In genomic region chr1:26900001-26900814, GRCh38 we compare ENCODE assay signal across 1 cellular context.
TF ChIP-seq lines count a peak whose summit lies in the region.

Gene GPATCH3 (minus strand): TSS chr1:26900467. CDS start chr1:26900442, 25 bp downstream.

TF ChIP-seq in HEK293, 187 proteins besides CTCF, POLR2A, EP300 and RAD21 (continued from another document and continues in another):
- no peak for TF ChIP-seq ZNF280D (tag by site-specific recombination; IDR thresholded peaks at IDR 0.05)
- peak; percentile 94; the same call in 1 of the 2 replicates for TF ChIP-seq ZNF24 (tag by site-specific recombination; IDR thresholded peaks at IDR 0.05)
- no peak for TF ChIP-seq REPIN1 (tag by site-specific recombination; IDR thresholded peaks at IDR 0.05; ENCODE audit: low read depth)
- no peak for TF ChIP-seq ZNF266 (tag by site-specific recombination; IDR thresholded peaks at IDR 0.05; ENCODE audit: low read depth)
- TF ChIP-seq ZNF624 (tag by site-specific recombination; IDR thresholded peaks at IDR 0.05), result no peak
- TF ChIP-seq ZXDB (tag by site-specific recombination; IDR thresholded peaks at IDR 0.05), result peak; percentile 100
- peak; percentile 94 for TF ChIP-seq KLF16 (tag by site-specific recombination; IDR thresholded peaks at IDR 0.05)
- TF ChIP-seq ZNF704 (tag by site-specific recombination; IDR thresholded peaks at IDR 0.05), result peak; percentile 93
- 0 out of 2 replicates have a peak, but pooled peaks have one; percentile 29 for TF ChIP-seq EGR2 (tag by site-specific recombination; IDR thresholded peaks at IDR 0.05; ENCODE audit: low read depth)
- no peak for TF ChIP-seq ZNF549 (tag by site-specific recombination; IDR thresholded peaks at IDR 0.05)
- TF ChIP-seq BCL11A (tag by site-specific recombination; IDR thresholded peaks at IDR 0.05; ENCODE audit: low read depth), result no peak
- 0 out of 2 replicates have a peak, but pooled peaks have one; percentile 28 for TF ChIP-seq ZNF391 (tag by site-specific recombination; IDR thresholded peaks at IDR 0.05; ENCODE audit: borderline replicate concordance, low read depth)
- TF ChIP-seq ZIC2 (tag by site-specific recombination; IDR thresholded peaks at IDR 0.05), result no peak
- TF ChIP-seq ZNF629 (tag by site-specific recombination; IDR thresholded peaks at IDR 0.05), result peak; percentile 77
- no peak for TF ChIP-seq SETDB1 (IDR thresholded peaks at IDR 0.05; ENCODE audit: insufficient read length, low read length)
- no peak for TF ChIP-seq ZNF548 (tag by site-specific recombination; IDR thresholded peaks at IDR 0.05)
- no peak for TF ChIP-seq ZNF157 (tag by site-specific recombination; IDR thresholded peaks at IDR 0.05)
- 0 out of 2 replicates have a peak, but pooled peaks have one; percentile 17 for TF ChIP-seq ZNF423 (tag by site-specific recombination; IDR thresholded peaks at IDR 0.05)
- TF ChIP-seq ZNF19 (tag by site-specific recombination; IDR thresholded peaks at IDR 0.05; ENCODE audit: low read depth), result no peak
- TF ChIP-seq ZBTB44 (tag by site-specific recombination; IDR thresholded peaks at IDR 0.05), result 0 out of 2 replicates have a peak, but pooled peaks have one; percentile 40
- TF ChIP-seq ZNF138 (tag by site-specific recombination; IDR thresholded peaks at IDR 0.05; ENCODE audit: borderline replicate concordance), result no peak
- no peak for TF ChIP-seq ZNF707 (tag by site-specific recombination; IDR thresholded peaks at IDR 0.05)
- TF ChIP-seq WT1 (tag by site-specific recombination; IDR thresholded peaks at IDR 0.05), result no peak
- no peak; the same call in 1 of the 2 replicates for TF ChIP-seq ZNF513 (tag by site-specific recombination; IDR thresholded peaks at IDR 0.05)
- peak; percentile 54; the same call in 1 of the 2 replicates for TF ChIP-seq ZNF518A (tag by site-specific recombination; conservative IDR thresholded peaks at IDR 0.05; ENCODE audit: low read depth)
- no peak for TF ChIP-seq ZNF404 (tag by site-specific recombination; IDR thresholded peaks at IDR 0.05)
- peak; percentile 69; the same call in 1 of the 2 replicates for TF ChIP-seq ZNF76 (tag by site-specific recombination; IDR thresholded peaks at IDR 0.05; ENCODE audit: borderline replicate concordance, low read depth)
- TF ChIP-seq KLF17 (tag by site-specific recombination; IDR thresholded peaks at IDR 0.05), result peak; percentile 81
- no peak for TF ChIP-seq GFI1B (tag by site-specific recombination; IDR thresholded peaks at IDR 0.05)
- no peak for TF ChIP-seq MEIS1 (CRISPR knock-in tag; IDR thresholded peaks at IDR 0.05; ENCODE audit: borderline replicate concordance)
- no peak for TF ChIP-seq ZNF239 (tag by site-specific recombination; IDR thresholded peaks at IDR 0.05)
- TF ChIP-seq ZNF561 (tag by site-specific recombination; IDR thresholded peaks at IDR 0.05; ENCODE audit: borderline replicate concordance), result peak; percentile 50; the same call in 1 of the 2 replicates
- peak; percentile 57; the same call in 1 of the 2 replicates for TF ChIP-seq PRDM4 (tag by site-specific recombination; IDR thresholded peaks at IDR 0.05)
- no peak for TF ChIP-seq ZNF747 (tag by site-specific recombination; IDR thresholded peaks at IDR 0.05)
- peak; percentile 99 for TF ChIP-seq YY1 (tag by site-specific recombination; IDR thresholded peaks at IDR 0.05)
- 0 out of 2 replicates have a peak, but pooled peaks have one; percentile 33 for TF ChIP-seq PATZ1 (tag by site-specific recombination; IDR thresholded peaks at IDR 0.05)
- 0 out of 2 replicates have a peak, but pooled peaks have one; percentile 22 for TF ChIP-seq GLIS2 (tag by site-specific recombination; IDR thresholded peaks at IDR 0.05)
- TF ChIP-seq BCL11B (tag by site-specific recombination; IDR thresholded peaks at IDR 0.05; ENCODE audit: low read depth), result no peak
- no peak for TF ChIP-seq ELK4 (IDR thresholded peaks at IDR 0.05; ENCODE audit: borderline replicate concordance, low read depth, low read length)
- TF ChIP-seq IKZF3 (tag by site-specific recombination; IDR thresholded peaks at IDR 0.05), result peak; percentile 94
- no peak for TF ChIP-seq ZNF354C (tag by site-specific recombination; IDR thresholded peaks at IDR 0.05; ENCODE audit: borderline replicate concordance, low read depth)
- TF ChIP-seq ZNF610 (tag by site-specific recombination; IDR thresholded peaks at IDR 0.05; ENCODE audit: borderline replicate concordance), result 0 out of 2 replicates have a peak, but pooled peaks have one; percentile 70
